15 cellular contexts compared by ENCODE assay signal in the genomic region with DNA sequence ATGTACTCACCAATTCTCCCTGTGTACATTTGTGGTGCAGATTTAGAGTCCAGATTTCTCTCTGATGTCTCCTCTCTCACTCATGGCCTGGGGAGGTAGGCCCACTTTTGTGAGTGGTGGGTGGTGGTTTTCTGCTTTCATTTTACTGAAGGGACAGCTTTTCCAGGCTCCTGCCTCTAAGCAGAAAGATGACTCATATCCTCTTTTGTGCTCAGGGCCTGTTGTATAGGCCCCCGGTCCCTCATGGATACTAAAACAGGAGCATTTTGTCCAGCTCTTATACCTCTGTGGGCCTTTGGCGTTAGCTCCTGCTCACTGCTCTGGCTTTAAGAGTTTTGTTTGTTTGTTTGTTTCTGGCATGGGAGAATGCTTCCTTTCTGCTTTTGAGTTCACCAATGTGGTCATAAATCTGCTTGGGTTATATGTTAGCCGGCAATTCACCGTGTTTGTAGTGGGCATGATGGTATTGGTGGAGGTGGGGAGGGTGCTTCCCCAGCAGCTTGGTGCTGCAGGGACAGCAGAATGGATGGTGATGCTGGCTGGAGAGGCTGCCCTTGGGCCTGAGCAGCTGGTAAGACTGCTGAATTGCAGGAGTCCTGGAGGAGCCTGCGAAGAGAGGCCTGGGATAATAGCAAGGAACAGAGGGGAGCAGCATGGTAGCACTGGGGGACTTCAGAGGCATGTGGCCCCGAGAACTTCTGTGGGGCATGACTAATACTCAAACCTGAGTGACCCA.
DNase-seq lines count a peak whose midpoint lies in the region; ATAC-seq and TF ChIP-seq lines count a peak whose summit lies in the region.
"Had no signal": no experiment of that assay in that cellular context is flagged by ENCODE, and none has a peak within 500 bp of the region (broad histone marks: within the 10 kb centered on the region; RNA-seq: fewer than 3 reads in every experiment).

No MANE protein-coding gene starts in this region.

- H3K36me3 Mint-ChIP-seq in brain (no peaks in the 10 kb centered on the region), glutamatergic neuron (ENCODE audit: unreplicated experiment) (no peaks in the 10 kb centered on the region), immature natural killer cell (no peaks in the 10 kb centered on the region)
- H3K36me3 Mint-ChIP-seq: memory B cell had no signal

- no peak for TF ChIP-seq POLR2A in heart left ventricle (IDR thresholded peaks at IDR 0.05)

- H3K4me1 Mint-ChIP-seq in brain = peaks cover 41% of the 10 kb centered on the region
- H3K4me1 Mint-ChIP-seq in glutamatergic neuron (ENCODE audit: low read depth, unreplicated experiment) = peaks cover 6% of the 10 kb centered on the region
- no peaks in the 10 kb centered on the region for H3K4me1 Mint-ChIP-seq in immature natural killer cell
- H3K4me1 Mint-ChIP-seq: central memory CD8-positive, alpha-beta T cell; memory B cell had no signal

- no peaks in the 10 kb centered on the region for H3K4me1 ChIP-seq in heart left ventricle
- H3K4me1 ChIP-seq: BLaER1 had no signal

- no peak overlapping the region for H3K4me3 ChIP-seq in heart left ventricle
- H3K4me3 ChIP-seq: BLaER1 had no signal

- in situ Hi-C loops in ACHN (cut with HindIII; ENCODE audit: low pct_ligation_motif_present, low pct_unique_long_range_greater_than_20kb, low sequenced_read_pairs) = no loop called here

- DNase-seq in ACHN (peak; percentile 34), HT1080 (ENCODE audit: low read depth) (peak; percentile 73), lung microvascular endothelial cell (ENCODE audit: low read depth in 2 of 2) (peak; percentile 60 to 62), NOMO-1 treated with DMSO at 0.1 percent for 48 hours (lab: John Stamatoyannopoulos, UW; ENCODE audit: unreplicated experiment) (no peak), glutamatergic neuron (no peak), immature natural killer cell (no peak), heart left ventricle (no peak)
- DNase-seq: activated CD4-positive, CD25-positive, alpha-beta regulatory T cell; NCI-H2171 treated with DMSO at 0.1 percent for 48 hours had no signal

- intact Hi-C loops in heart left ventricle (cut with DNase I) = no loop called here

- H3K4me3 Mint-ChIP-seq in brain = no peak overlapping the region
- no peak overlapping the region for H3K4me3 Mint-ChIP-seq in glutamatergic neuron (ENCODE audit: unreplicated experiment)
- H3K4me3 Mint-ChIP-seq in immature natural killer cell = no peak overlapping the region
- H3K4me3 Mint-ChIP-seq: central memory CD8-positive, alpha-beta T cell; memory B cell had no signal

- no peaks in the 10 kb centered on the region for H3K36me3 ChIP-seq in heart left ventricle
- H3K36me3 ChIP-seq: BLaER1 had no signal

- no peak for TF ChIP-seq CTCF in brain (conservative IDR thresholded peaks at IDR 0.05)
- TF ChIP-seq CTCF in glutamatergic neuron (IDR thresholded peaks at IDR 0.05; ENCODE audit: partially characterized antibody, unreplicated experiment) = no peak
- TF ChIP-seq CTCF in heart left ventricle (IDR thresholded peaks at IDR 0.05) = no peak

- 77 to 86% (median 84%) methylated on average over 6 of the region's 6 CpGs for WGBS in heart left ventricle, 4 donors

- H3K27me3 Mint-ChIP-seq in brain = peaks cover 4% of the 10 kb centered on the region
- H3K27me3 Mint-ChIP-seq in glutamatergic neuron (ENCODE audit: unreplicated experiment) = peaks cover 6% of the 10 kb centered on the region
- H3K27me3 Mint-ChIP-seq in immature natural killer cell (ENCODE audit: low read depth in 3 of 3) = peaks cover 0 to 6% (median 4%) of the 10 kb centered on the region in 3 donors

- H3K9me3 ChIP-seq in heart left ventricle = no peaks in the 10 kb centered on the region
- H3K9me3 ChIP-seq: BLaER1 had no signal

- H3K9me3 Mint-ChIP-seq in brain (peaks cover 0 to 15% (median 5%) of the 10 kb centered on the region in 5 experiments), glutamatergic neuron (ENCODE audit: unreplicated experiment) (no peaks in the 10 kb centered on the region), immature natural killer cell (peaks cover 0 to 3% (median 0%) of the 10 kb centered on the region in 6 donors)
- H3K9me3 Mint-ChIP-seq: central memory CD8-positive, alpha-beta T cell had no signal

- H3K27ac Mint-ChIP-seq in brain (peak overlapping the region; percentile 11 to 79 (median 69)), glutamatergic neuron (ENCODE audit: unreplicated experiment) (no peak overlapping the region), immature natural killer cell (no peak overlapping the region)
- H3K27ac Mint-ChIP-seq: memory B cell had no signal

- no peak overlapping the region for H3K27ac ChIP-seq in heart left ventricle
- H3K27ac ChIP-seq: BLaER1, KMS-11 had no signal

- ATAC-seq in heart left ventricle = no peak
- ATAC-seq: Right ventricle myocardium inferior had no signal

- H3K27me3 ChIP-seq in heart left ventricle = no peaks in the 10 kb centered on the region
- H3K27me3 ChIP-seq: BLaER1 had no signal

Comparison
In these comparisons a context has a peak if more than half of its experiments do, and no peak if none do; other contexts are left out.
1. DNase-seq: peak in ACHN (single experiment), HT1080 (single experiment) and lung microvascular endothelial cell (2 of 2); none in NOMO-1 treated with DMSO at 0.1 percent for 48 hours (single experiment), glutamatergic neuron (single experiment), immature natural killer cell (0 of 3) and heart left ventricle (0 of 5).
2. H3K27ac Mint-ChIP-seq: peak in brain (5 of 5); none in glutamatergic neuron (single experiment) and immature natural killer cell (0 of 6).